8 cellular contexts compared by ENCODE assay signal in the genomic region with DNA sequence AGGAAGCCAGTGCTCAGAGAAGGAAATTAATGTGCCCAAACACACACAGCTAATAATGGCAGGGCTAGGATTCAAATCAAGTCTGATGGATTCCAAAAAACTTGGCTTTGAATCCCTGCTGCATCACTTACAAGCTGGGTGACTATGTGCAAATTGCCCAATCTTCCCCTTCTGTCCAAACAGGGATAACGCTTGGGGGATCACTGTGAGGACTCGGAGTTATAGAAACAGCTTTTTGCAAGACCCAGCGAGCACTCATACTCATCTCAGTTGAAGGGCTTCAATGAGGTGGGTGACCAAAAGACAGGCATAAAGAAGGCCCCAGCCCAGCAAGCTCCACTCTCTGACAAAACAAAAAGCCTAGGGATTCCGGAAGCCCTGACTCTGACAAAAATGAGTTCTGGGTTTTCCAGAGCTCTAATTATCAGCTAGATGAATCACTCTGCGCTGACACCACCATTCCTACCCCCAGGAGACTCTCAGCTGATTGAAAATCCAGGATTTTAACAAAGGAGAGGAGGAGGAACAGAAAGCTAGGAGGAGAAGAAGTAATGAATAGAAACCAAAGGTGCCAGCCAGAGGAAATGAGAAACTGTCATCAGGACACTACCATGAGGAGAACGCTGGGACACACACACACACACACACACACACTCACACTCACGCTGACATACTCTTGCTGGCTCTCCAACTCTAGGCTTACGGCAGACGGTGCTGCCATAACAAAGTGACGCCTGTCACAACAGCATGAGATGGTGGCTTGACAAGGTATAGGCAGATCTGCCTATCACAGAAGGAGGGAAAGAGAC. TPM values are rescaled to one million over a fixed set of nuclear protein-coding genes. Genes with fewer than 3 reads are reported as not detected.
A peak's percentile ranks its signal among the peaks of the same experiment; 100 is the strongest.
DNase-seq lines count a peak whose midpoint lies in the region; ATAC-seq and TF ChIP-seq lines count a peak whose summit lies in the region.

No MANE protein-coding gene starts in this region.

- ATAC-seq in activated T-helper 17 cell treated with anti-CD3 and anti-CD28 coated beads, Interleukin-2, amount 50 U/mL, for 72 hours (replicated peaks) = no peak
- peak in 1 of 8 donors; percentile 0 for ATAC-seq in heart right ventricle
- no peak for ATAC-seq in HG02678 (IDR thresholded peaks at IDR 0.05; ENCODE audit: unreplicated experiment)

- no peaks in the 10 kb centered on the region for H3K9me3 Mint-ChIP-seq in activated T-helper 17 cell treated with anti-CD3 and anti-CD28 coated beads, Interleukin-2, amount 50 U/mL, for 72 hours

- TF ChIP-seq CTCF in AG09309 (IDR thresholded peaks at IDR 0.05; ENCODE audit: control insufficient read depth, insufficient read depth, low read depth, low read length, missing control alignments) (peak; percentile 11), heart right ventricle (IDR thresholded peaks at IDR 0.05) (no peak)

- no peaks in the 10 kb centered on the region for H3K9me3 ChIP-seq in heart right ventricle
- no peaks in the 10 kb centered on the region for H3K9me3 ChIP-seq in skeletal muscle satellite cell (replicated peaks; ENCODE audit: low read length)

- H3K4me3 Mint-ChIP-seq in activated T-helper 17 cell treated with anti-CD3 and anti-CD28 coated beads, Interleukin-2, amount 50 U/mL, for 72 hours = peak overlapping the region; percentile 99

- peak overlapping the region; percentile 78 to 99 (median 96) for H3K27ac ChIP-seq in heart right ventricle

- H3K9ac ChIP-seq in skeletal muscle satellite cell (ENCODE audit: low read depth, low read length) = peak overlapping the region; percentile 63

- in situ Hi-C loops in KBM-7 (cut with MboI; ENCODE audit: low pct_unique_long_range_greater_than_20kb, low sequenced_read_pairs) = no loop called here

- peak overlapping the region; percentile 29; the same call in 1 of the 2 replicates for H3K4me3 ChIP-seq in AG09309 (ENCODE audit: control insufficient read depth, low read depth, low read length)
- H3K4me3 ChIP-seq in heart right ventricle = peak overlapping the region in 7 of 10 donors; percentile 59 to 100 (median 95)
- peak overlapping the region; percentile 40 for H3K4me3 ChIP-seq in skeletal muscle satellite cell (ENCODE audit: low read length)

- intact Hi-C loops in heart right ventricle (cut with DNase I) = loop anchor here in 2 of 10 donors (5.0 to 10.0 kb wide), 4 partner anchors 65 to 243 kb away; a partner anchor contains a TSS

- H3K4me1 ChIP-seq in heart right ventricle = peaks cover 11 to 78% (median 61%) of the 10 kb centered on the region in 9 donors
- peaks cover 33% of the 10 kb centered on the region for H3K4me1 ChIP-seq in skeletal muscle satellite cell (ENCODE audit: control insufficient read depth, insufficient read depth, low read length)

- peaks cover 51% of the 10 kb centered on the region for H3K36me3 Mint-ChIP-seq in activated T-helper 17 cell treated with anti-CD3 and anti-CD28 coated beads, Interleukin-2, amount 50 U/mL, for 72 hours (ENCODE audit: low read depth)

- H3K27ac Mint-ChIP-seq in activated T-helper 17 cell treated with anti-CD3 and anti-CD28 coated beads, Interleukin-2, amount 50 U/mL, for 72 hours = peak overlapping the region; percentile 100

- peaks cover 35% of the 10 kb centered on the region for H3K4me1 Mint-ChIP-seq in activated T-helper 17 cell treated with anti-CD3 and anti-CD28 coated beads, Interleukin-2, amount 50 U/mL, for 72 hours

- peak overlapping the region; percentile 75 for H3K4me2 ChIP-seq in skeletal muscle satellite cell (ENCODE audit: low read length)

- no peaks in the 10 kb centered on the region for H3K27me3 Mint-ChIP-seq in activated T-helper 17 cell treated with anti-CD3 and anti-CD28 coated beads, Interleukin-2, amount 50 U/mL, for 72 hours

- H3K36me3 ChIP-seq in heart right ventricle (peaks cover 0 to 29% (median 11%) of the 10 kb centered on the region in 9 donors), skeletal muscle satellite cell (ENCODE audit: insufficient read depth, low read length) (peaks cover 20% of the 10 kb centered on the region)

- DNase-seq in AG09309 (ENCODE audit: low read depth) (peak; percentile 80), HT1080 (ENCODE audit: low read depth) (peak; percentile 74), heart right ventricle (no peak), KBM-7 (no peak)
- DNase-seq in central memory CD4-positive, alpha-beta T cell = no peak

- 53 to 67% methylated on average over 10 of the region's 10 CpGs for WGBS in heart right ventricle, 2 donors

- H3K27me3 ChIP-seq in heart right ventricle = no peaks in the 10 kb centered on the region
- H3K27me3 ChIP-seq in skeletal muscle satellite cell (ENCODE audit: control insufficient read depth, insufficient read depth, low read length) = no peaks in the 10 kb centered on the region

RNA-seq across cellular contexts. Expression of a gene that starts 1.6 kb away (rescaled TPM):
- total RNA-seq in HT1080 (2014; rRNA removed; shearing (Covaris generic)) = 19.9 and 22.3 TPM in 2 replicates
- 39.5 and 40.5 TPM in 2 replicates for polyA plus RNA-seq in HT1080 (2015; cell fraction: cytosol; rRNA removed)
- 39.3 and 43.7 TPM in 2 replicates for polyA plus RNA-seq in HT1080 (2015; cell fraction: nucleus; rRNA removed)
- total RNA-seq in activated T-helper 17 cell treated with anti-CD3 and anti-CD28 coated beads, Interleukin-2, amount 50 U/mL, for 72 hours = 10 to 100 TPM; 44.1 to 56.8 TPM
- 10 to 100 TPM; 45.2 to 81.6 (median 60.8) TPM for total RNA-seq in heart right ventricle
- polyA plus RNA-seq in heart right ventricle = 10 to 100 TPM; 15.5 to 29.3 TPM
- 15.0 and 15.5 TPM in 2 replicates for total RNA-seq in skeletal muscle satellite cell (2012; rRNA removed)

RNA-seq across cellular contexts. Expression of a gene that starts 10.4 kb away (rescaled TPM):
- total RNA-seq in HT1080 (2014; rRNA removed; shearing (Covaris generic)) = 13.4 and 13.6 TPM in 2 replicates
- 51.5 and 64.1 TPM in 2 replicates for polyA plus RNA-seq in HT1080 (2015; cell fraction: cytosol; rRNA removed)
- polyA plus RNA-seq in HT1080 (2015; cell fraction: nucleus; rRNA removed) = 16.6 and 18.6 TPM in 2 replicates
- total RNA-seq in activated T-helper 17 cell treated with anti-CD3 and anti-CD28 coated beads, Interleukin-2, amount 50 U/mL, for 72 hours = 10 to 100 TPM; 24.6 to 59.6 TPM
- 10 to 100 TPM; 35.2 to 69.6 (median 44.7) TPM for total RNA-seq in heart right ventricle
- 10 to 100 TPM; 78.4 to 82.6 TPM for polyA plus RNA-seq in heart right ventricle
- total RNA-seq in skeletal muscle satellite cell (2012; rRNA removed) = 9.6 and 10.1 TPM in 2 replicates

Comparison
In these comparisons a context has a peak if more than half of its experiments do, and no peak if none do; other contexts are left out.
1. DNase-seq: peak in AG09309 (single experiment) and HT1080 (single experiment); none in heart right ventricle (0 of 2), KBM-7 (single experiment) and central memory CD4-positive, alpha-beta T cell (single experiment).
2. H3K4me3 ChIP-seq: peak in every context shown above with its lines; median percentile 95 in heart right ventricle; 40 in skeletal muscle satellite cell; 29 in AG09309.